1 cellular context compared by ENCODE assay signal in genomic region chr18:35326695-35327387, GRCh38.
TF ChIP-seq lines count a peak whose summit lies in the region.

No MANE protein-coding gene starts in this region.

TF ChIP-seq in WTC11, 78 proteins besides CTCF, POLR2A, EP300 and RAD21 (continued from another document):
- TF ChIP-seq, protein P1, sequence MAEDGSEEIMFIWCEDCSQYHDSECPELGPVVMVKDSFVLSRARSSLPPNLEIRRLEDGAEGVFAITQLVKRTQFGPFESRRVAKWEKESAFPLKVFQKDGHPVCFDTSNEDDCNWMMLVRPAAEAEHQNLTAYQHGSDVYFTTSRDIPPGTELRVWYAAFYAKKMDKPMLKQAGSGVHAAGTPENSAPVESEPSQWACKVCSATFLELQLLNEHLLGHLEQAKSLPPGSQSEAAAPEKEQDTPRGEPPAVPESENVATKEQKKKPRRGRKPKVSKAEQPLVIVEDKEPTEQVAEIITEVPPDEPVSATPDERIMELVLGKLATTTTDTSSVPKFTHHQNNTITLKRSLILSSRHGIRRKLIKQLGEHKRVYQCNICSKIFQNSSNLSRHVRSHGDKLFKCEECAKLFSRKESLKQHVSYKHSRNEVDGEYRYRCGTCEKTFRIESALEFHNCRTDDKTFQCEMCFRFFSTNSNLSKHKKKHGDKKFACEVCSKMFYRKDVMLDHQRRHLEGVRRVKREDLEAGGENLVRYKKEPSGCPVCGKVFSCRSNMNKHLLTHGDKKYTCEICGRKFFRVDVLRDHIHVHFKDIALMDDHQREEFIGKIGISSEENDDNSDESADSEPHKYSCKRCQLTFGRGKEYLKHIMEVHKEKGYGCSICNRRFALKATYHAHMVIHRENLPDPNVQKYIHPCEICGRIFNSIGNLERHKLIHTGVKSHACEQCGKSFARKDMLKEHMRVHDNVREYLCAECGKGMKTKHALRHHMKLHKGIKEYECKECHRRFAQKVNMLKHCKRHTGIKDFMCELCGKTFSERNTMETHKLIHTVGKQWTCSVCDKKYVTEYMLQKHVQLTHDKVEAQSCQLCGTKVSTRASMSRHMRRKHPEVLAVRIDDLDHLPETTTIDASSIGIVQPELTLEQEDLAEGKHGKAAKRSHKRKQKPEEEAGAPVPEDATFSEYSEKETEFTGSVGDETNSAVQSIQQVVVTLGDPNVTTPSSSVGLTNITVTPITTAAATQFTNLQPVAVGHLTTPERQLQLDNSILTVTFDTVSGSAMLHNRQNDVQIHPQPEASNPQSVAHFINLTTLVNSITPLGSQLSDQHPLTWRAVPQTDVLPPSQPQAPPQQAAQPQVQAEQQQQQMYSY (CRISPR knock-in tag; IDR thresholded peaks at IDR 0.05), result no peak
- TF ChIP-seq HMGA2 (CRISPR knock-in tag; IDR thresholded peaks at IDR 0.05), result no peak
- TF ChIP-seq TP53 (CRISPR knock-in tag; IDR thresholded peaks at IDR 0.05), result no peak
